Comparison of ENCODE assay signal across 8 cellular contexts in genomic region chr15:44066211-44066827, GRCh38.
DNase-seq lines count a peak whose midpoint lies in the region; ATAC-seq and TF ChIP-seq lines count a peak whose summit lies in the region.

No MANE protein-coding gene starts in this region.

- ATAC-seq in GM19035 (IDR thresholded peaks at IDR 0.05; ENCODE audit: unreplicated experiment): no peak
- no peak for ATAC-seq in HG02852 (IDR thresholded peaks at IDR 0.05; ENCODE audit: unreplicated experiment)

- peaks cover 4% of the 10 kb centered on the region for H3K4me1 Mint-ChIP-seq in activated T-helper 2 cell treated with anti-CD3 and anti-CD28 coated beads, Interferon-gamma antibody, Interleukin-2, Interleukin-4, amounts not matched to agents 10 μg/mL and 5 μg/mL and 100 μg/mL, durations not matched to agents 14 hours and 24 hours and 36 hours (ENCODE audit: low read depth)

- H3K27ac Mint-ChIP-seq in activated T-helper 2 cell treated with anti-CD3 and anti-CD28 coated beads, Interferon-gamma antibody, Interleukin-2, Interleukin-4, amounts not matched to agents 10 μg/mL and 5 μg/mL and 100 μg/mL, durations not matched to agents 14 hours and 24 hours and 36 hours: no peak overlapping the region

- DNase-seq in DMS53 (lab: John Stamatoyannopoulos, UW) (peak; percentile 87), LNCaP clone FGC (ENCODE audit: low read depth) (peak; percentile 57), SHP77 (lab: John Stamatoyannopoulos, UW) (peak; percentile 39 to 72), globus pallidus (ENCODE audit: low spot score) (peak; percentile 72), renal cortical epithelial cell (ENCODE audit: low read depth) (peak; percentile 64)
- peak; percentile 33 for DNase-seq in activated T-helper 2 cell treated with anti-CD3 and anti-CD28 coated beads, Interferon-gamma antibody, Interleukin-2, Interleukin-4, amounts not matched to agents 10 μg/mL and 5 μg/mL and 100 μg/mL, durations not matched to agents 14 hours and 24 hours and 36 hours (ENCODE audit: low spot score)

- peaks cover 33% of the 10 kb centered on the region for H3K27me3 Mint-ChIP-seq in activated T-helper 2 cell treated with anti-CD3 and anti-CD28 coated beads, Interferon-gamma antibody, Interleukin-2, Interleukin-4, amounts not matched to agents 10 μg/mL and 5 μg/mL and 100 μg/mL, durations not matched to agents 14 hours and 24 hours and 36 hours (ENCODE audit: low read depth)

- no peak overlapping the region for H3K4me3 Mint-ChIP-seq in activated T-helper 2 cell treated with anti-CD3 and anti-CD28 coated beads, Interferon-gamma antibody, Interleukin-2, Interleukin-4, amounts not matched to agents 10 μg/mL and 5 μg/mL and 100 μg/mL, durations not matched to agents 14 hours and 24 hours and 36 hours (ENCODE audit: low read depth)

- H3K36me3 Mint-ChIP-seq in activated T-helper 2 cell treated with anti-CD3 and anti-CD28 coated beads, Interferon-gamma antibody, Interleukin-2, Interleukin-4, amounts not matched to agents 10 μg/mL and 5 μg/mL and 100 μg/mL, durations not matched to agents 14 hours and 24 hours and 36 hours (ENCODE audit: low read depth): no peaks in the 10 kb centered on the region

- no peak overlapping the region for H3K4me3 ChIP-seq in LNCaP clone FGC (ENCODE audit: low read depth, low read length)

- TF ChIP-seq CTCF in LNCaP clone FGC (IDR thresholded peaks at IDR 0.05; ENCODE audit: control insufficient read depth, extremely low read depth, insufficient read depth): peak; percentile 82

- intact Hi-C loops in activated T-helper 2 cell treated with anti-CD3 and anti-CD28 coated beads, Interferon-gamma antibody, Interleukin-2, Interleukin-4, amounts not matched to agents 10 μg/mL and 5 μg/mL and 100 μg/mL, durations not matched to agents 14 hours and 24 hours and 36 hours (cut with micrococcal nuclease): loop anchor here (1.0 kb wide), 1 partner anchor 163 kb away; no protein-coding TSS in a partner anchor

- no peaks in the 10 kb centered on the region for H3K9me3 Mint-ChIP-seq in activated T-helper 2 cell treated with anti-CD3 and anti-CD28 coated beads, Interferon-gamma antibody, Interleukin-2, Interleukin-4, amounts not matched to agents 10 μg/mL and 5 μg/mL and 100 μg/mL, durations not matched to agents 14 hours and 24 hours and 36 hours

Comparison
In these comparisons a context has a peak if more than half of its experiments do, and no peak if none do; other contexts are left out.
1. DNase-seq: peak in every context shown above with its lines; median percentile 87 in DMS53; 72 in globus pallidus; 64 in renal cortical epithelial cell; 57 in LNCaP clone FGC; 56 in SHP77; 33 in activated T-helper 2 cell treated with anti-CD3 and anti-CD28 coated beads, Interferon-gamma antibody, Interleukin-2, Interleukin-4, amounts not matched to agents 10 μg/mL and 5 μg/mL and 100 μg/mL, durations not matched to agents 14 hours and 24 hours and 36 hours.